8 cellular contexts compared by ENCODE assay signal in the genomic region with DNA sequence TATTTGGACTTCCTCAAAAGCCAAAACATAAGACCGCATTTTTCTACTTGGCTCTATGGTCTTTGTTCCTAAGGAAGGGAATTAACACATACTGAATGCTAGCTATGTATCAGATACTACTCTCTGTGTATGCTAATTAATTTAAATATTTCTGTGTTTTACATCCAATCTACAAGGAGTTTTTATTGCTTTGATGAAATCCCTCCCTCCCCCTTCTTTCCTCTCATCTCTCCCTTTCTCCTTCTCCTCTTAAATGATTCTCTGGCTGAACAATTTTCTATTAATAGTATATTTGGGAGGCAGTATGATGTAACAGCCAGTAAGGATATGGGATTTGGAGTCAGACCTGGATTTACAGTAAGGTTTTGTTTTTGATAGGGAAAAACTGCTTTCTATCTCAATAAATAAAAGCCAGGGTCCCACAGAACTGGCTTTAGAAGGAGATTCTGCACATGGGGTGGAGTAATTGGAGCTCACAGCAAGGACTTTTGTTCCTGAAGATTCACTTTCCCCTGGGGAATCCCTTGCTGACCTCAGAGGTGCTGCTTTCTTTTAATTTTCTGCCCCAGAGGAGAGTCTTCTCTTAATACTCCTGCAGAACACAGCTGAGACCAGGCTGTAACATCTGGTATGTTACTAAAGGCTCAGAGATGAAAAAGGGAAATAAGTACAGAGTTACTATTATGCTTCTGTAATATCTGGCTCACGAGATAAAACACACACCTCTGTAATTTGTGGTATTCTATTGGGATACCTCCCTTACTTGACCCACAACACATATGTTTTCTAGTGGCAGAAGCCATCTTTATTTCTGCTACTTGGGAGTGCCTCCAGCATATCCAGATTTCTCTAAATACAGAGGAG. TPM values are rescaled to one million over a fixed set of nuclear protein-coding genes. Genes with fewer than 3 reads are reported as not detected.
A peak's percentile ranks its signal among the peaks of the same experiment; 100 is the strongest.
DNase-seq lines count a peak whose midpoint lies in the region; ATAC-seq and TF ChIP-seq lines count a peak whose summit lies in the region.

No MANE protein-coding gene starts in this region.

- no peaks in the 10 kb centered on the region for H3K27me3 ChIP-seq in MM.1S (replicated peaks; ENCODE audit: insufficient read depth, low read length)

- peak overlapping the region; percentile 72; the same call in 1 of the 2 replicates for H3K27ac ChIP-seq in MM.1S (ENCODE audit: low read length)

- H3K9ac ChIP-seq in MM.1S (ENCODE audit: low read length), result peak overlapping the region; percentile 24; the same call in 1 of the 2 replicates

- H3K4me2 ChIP-seq in MM.1S (ENCODE audit: low read depth, low read length), result peak overlapping the region; percentile 84

- H3K9me3 ChIP-seq in MM.1S (replicated peaks; ENCODE audit: insufficient read depth, low read length), result no peaks in the 10 kb centered on the region

- peaks cover 33% of the 10 kb centered on the region for H3K4me1 ChIP-seq in MM.1S (ENCODE audit: low read length)

- peaks cover 83% of the 10 kb centered on the region for H3K79me2 ChIP-seq in MM.1S (ENCODE audit: low read length)

- in situ Hi-C loops in G401 (cut with HindIII; ENCODE audit: low sequenced_read_pairs), result no loop called here
- in situ Hi-C loops in astrocyte of the spinal cord (cut with HindIII; ENCODE audit: low sequenced_read_pairs), result no loop called here

- H3F3A ChIP-seq in MM.1S (ENCODE audit: insufficient read depth, low read length), result peaks cover 31% of the 10 kb centered on the region

- H3K36me3 ChIP-seq in MM.1S (replicated peaks; ENCODE audit: insufficient read depth, low read length), result no peaks in the 10 kb centered on the region

- peaks cover 3% of the 10 kb centered on the region; the same call in 1 of the 2 replicates for H4K20me1 ChIP-seq in MM.1S (ENCODE audit: insufficient read depth, low read length)

- TF ChIP-seq CTCF in MM.1S (IDR thresholded peaks at IDR 0.05; ENCODE audit: low read length), result no peak
- TF ChIP-seq CTCF in astrocyte of the spinal cord (IDR thresholded peaks at IDR 0.05; ENCODE audit: low read depth, low read length), result no peak

- DNase-seq in G401 (ENCODE audit: low spot score), result peak; percentile 22
- DNase-seq in MM.1S, result peak; percentile 56
- DNase-seq in astrocyte of the spinal cord (ENCODE audit: low read depth, low spot score), result peak; percentile 56
- DNase-seq in myocyte (ENCODE audit: low read depth), result peak; percentile 4
- DNase-seq in effector CD4-positive, alpha-beta T cell, result no peak

- H2AFZ ChIP-seq in MM.1S (ENCODE audit: low read length), result no peak overlapping the region

- no peak for ATAC-seq in HG02763 (IDR thresholded peaks at IDR 0.05; ENCODE audit: unreplicated experiment)
- ATAC-seq in HG02973 (IDR thresholded peaks at IDR 0.05; ENCODE audit: unreplicated experiment), result no peak
- no peak for ATAC-seq in HG03175 (IDR thresholded peaks at IDR 0.05; ENCODE audit: unreplicated experiment)

- H3K4me3 ChIP-seq in MM.1S (ENCODE audit: low read length) (peak overlapping the region; percentile 33), astrocyte of the spinal cord (ENCODE audit: low read depth, low read length) (no peak overlapping the region)

- H3K9me2 ChIP-seq in MM.1S (replicated peaks; ENCODE audit: insufficient read depth, low read length), result no peaks in the 10 kb centered on the region

RNA-seq across cellular contexts. Expression of a gene that starts 13.3 kb away (rescaled TPM):
- 25.2 and 39.4 TPM in 2 replicates for total RNA-seq in G401 (2014; rRNA removed; shearing (Covaris generic))
- 0.05 and 0.32 TPM in 2 replicates for total RNA-seq in myocyte
- polyA plus RNA-seq in myocyte (2012), result 0.49 TPM

Comparison
In these comparisons a context has a peak if more than half of its experiments do, and no peak if none do; other contexts are left out.
1. RNA of a gene that starts 13.3 kb away (total RNA-seq): 25.2 to 39.4 TPM in G401; 0.05 to 0.32 TPM in myocyte; every median in the first group is over 10 times any median in the second.